Comparison of ENCODE assay signal across 12 cellular contexts in genomic region chr17:47670064-47670463, GRCh38. TPM values are rescaled to one million over a fixed set of nuclear protein-coding genes. Genes with fewer than 3 reads are reported as not detected.
DNase-seq lines count a peak whose midpoint lies in the region; ATAC-seq and TF ChIP-seq lines count a peak whose summit lies in the region.
"Had no signal": no experiment of that assay in that cellular context is flagged by ENCODE, and none has a peak within 500 bp of the region (broad histone marks: within the 10 kb centered on the region; RNA-seq: fewer than 3 reads in every experiment).

No MANE protein-coding gene starts in this region.

- H3K4me1 ChIP-seq in cardiac muscle cell (ENCODE audit: low read depth) (peaks cover 16% of the 10 kb centered on the region), upper lobe of right lung (no peaks in the 10 kb centered on the region)

- no peak overlapping the region for H3K4me3 Mint-ChIP-seq in chondrocyte (ENCODE audit: unreplicated experiment)

- H3K4me3 ChIP-seq in cardiac muscle cell (no peak overlapping the region), upper lobe of right lung (no peak overlapping the region)
- H3K4me3 ChIP-seq: coronary artery had no signal

- ATAC-seq in Right ventricle myocardium superior (ENCODE audit: poor library complexity) (no peak), upper lobe of right lung (peak; percentile 77), left colon (no peak)

- no peaks in the 10 kb centered on the region for H3K4me1 Mint-ChIP-seq in chondrocyte (ENCODE audit: low read depth)

- intact Hi-C loops in Right ventricle myocardium superior (cut with DNase I) (no loop called here), upper lobe of right lung (cut with DNase I) (no loop called here), left colon (cut with DNase I, micrococcal nuclease) (no loop called here)

- H3K27me3 Mint-ChIP-seq in chondrocyte (ENCODE audit: low read depth), result no peaks in the 10 kb centered on the region

- peaks cover 61% of the 10 kb centered on the region for H3K36me3 Mint-ChIP-seq in chondrocyte (ENCODE audit: low read depth)

- peak overlapping the region; percentile 36 for H3K27ac Mint-ChIP-seq in chondrocyte (ENCODE audit: unreplicated experiment)

- no peaks in the 10 kb centered on the region for H3K27me3 ChIP-seq in cardiac muscle cell
- H3K27me3 ChIP-seq in upper lobe of right lung, result no peaks in the 10 kb centered on the region

- H3K9me3 Mint-ChIP-seq in chondrocyte (ENCODE audit: low read depth), result no peaks in the 10 kb centered on the region

- peak overlapping the region; percentile 58 for H3K27ac ChIP-seq in cardiac muscle cell
- no peak overlapping the region for H3K27ac ChIP-seq in upper lobe of right lung
- H3K27ac ChIP-seq: coronary artery had no signal

- H3K36me3 ChIP-seq in cardiac muscle cell, result peaks cover 92% of the 10 kb centered on the region
- peaks cover 98% of the 10 kb centered on the region for H3K36me3 ChIP-seq in upper lobe of right lung

- TF ChIP-seq CTCF in cardiac muscle cell (IDR thresholded peaks at IDR 0.05; ENCODE audit: low read depth, low read length) (no peak), chondrocyte (IDR thresholded peaks at IDR 0.05) (no peak), upper lobe of right lung (IDR thresholded peaks at IDR 0.05) (no peak)

- DNase-seq in cardiac muscle cell (ENCODE audit: low read depth in 1 of 2, low spot score in 1 of 2), result no peak
- DNase-seq in Right ventricle myocardium superior, result no peak
- peak; percentile 51 for DNase-seq in SKM-1 (lab: John Stamatoyannopoulos, UW; ENCODE audit: unreplicated experiment)
- no peak for DNase-seq in chondrocyte (ENCODE audit: low spot score)
- no peak for DNase-seq in upper lobe of right lung
- DNase-seq in left colon, result no peak
- no peak for DNase-seq in RKO (ENCODE audit: low spot score)
- no peak for DNase-seq in NCI-H69 (lab: John Stamatoyannopoulos, UW)
- DNase-seq: activated effector memory CD4-positive, alpha-beta T cell treated with Interleukin-2 at 50 U/mL for 16 hours; NCI-H187 treated with DMSO at 0.1 percent for 48 hours; small intestine had no signal

- no peaks in the 10 kb centered on the region for H3K9me3 ChIP-seq in cardiac muscle cell (ENCODE audit: low read depth)
- no peaks in the 10 kb centered on the region for H3K9me3 ChIP-seq in upper lobe of right lung

RNA-seq across cellular contexts. Expression of gene KPNB1, which starts 20.3 kb away (rescaled TPM):
- total RNA-seq in cardiac muscle cell (218 and 318 TPM in 2 replicates), Right ventricle myocardium superior (160 TPM), chondrocyte (292 to 306 TPM (median 298 TPM) in 3 replicates), upper lobe of right lung (196 TPM), left colon (100 to 1,000 TPM; 176 to 228 TPM)
- 97.9 and 125 TPM in 2 replicates for polyA plus RNA-seq in cardiac muscle cell

RNA-seq across cellular contexts. Expression of gene TBKBP1, which starts 23.9 kb away (rescaled TPM):
- total RNA-seq in cardiac muscle cell (112 and 143 TPM in 2 replicates), Right ventricle myocardium superior (16.3 TPM), chondrocyte (11.3 to 13.6 TPM (median 12.6 TPM) in 3 replicates), upper lobe of right lung (14.7 TPM), left colon (1 to 10 TPM; 1.5 to 3.8 TPM)
- polyA plus RNA-seq in cardiac muscle cell, result 22.6 and 30.2 TPM in 2 replicates
